25 cellular contexts compared by ENCODE assay signal in genomic region chr2:28363676-28364075, GRCh38.
"Had no signal": no experiment of that assay in that cellular context is flagged by ENCODE, and none has a peak within 500 bp of the region (broad histone marks: within the 10 kb centered on the region; RNA-seq: fewer than 3 reads in every experiment).

No MANE protein-coding gene starts in this region.

- H3K9me3 Mint-ChIP-seq: activated CD4-positive, alpha-beta T cell treated with anti-CD3 and anti-CD28 coated beads, Interleukin-2, amount 10 ng/mL, durations not matched to agents 24 days and 14 days; activated naive CD8-positive, alpha-beta T cell treated with anti-CD3 and anti-CD28 coated beads, Interleukin-2, amount 10 ng/mL, durations not matched to agents 7 days and 5 days; activated T-helper 2 cell treated with anti-CD3 and anti-CD28 coated beads, Interferon-gamma antibody, Interleukin-2, Interleukin-4, amounts not matched to agents 10 μg/mL and 5 μg/mL and 100 μg/mL, durations not matched to agents 14 hours and 24 hours and 36 hours; endodermal cell; naive B cell; neural progenitor cell had no signal

- H3K27me3 ChIP-seq: breast epithelium, esophagus squamous epithelium, gastrocnemius medialis, neural progenitor cell, ovary, upper lobe of left lung had no signal

- H3K36me3 ChIP-seq: breast epithelium, esophagus squamous epithelium, gastrocnemius medialis, neural progenitor cell, ovary, prostate gland, upper lobe of left lung had no signal

- H3K27ac Mint-ChIP-seq: activated CD4-positive, alpha-beta T cell treated with anti-CD3 and anti-CD28 coated beads, Interleukin-2, amount 10 ng/mL, durations not matched to agents 24 days and 14 days; activated CD8-positive, alpha-beta T cell treated with anti-CD3 and anti-CD28 coated beads, Interleukin-2, amount 10 ng/mL, durations not matched to agents 7 days and 5 days; activated T-helper 2 cell treated with anti-CD3 and anti-CD28 coated beads, Interferon-gamma antibody, Interleukin-2, Interleukin-4, amounts not matched to agents 10 μg/mL and 5 μg/mL and 100 μg/mL, durations not matched to agents 14 hours and 24 hours and 36 hours; endodermal cell had no signal

- H3K4me3 ChIP-seq: breast epithelium, coronary artery, esophagus squamous epithelium, gastrocnemius medialis, neural progenitor cell, ovary, prostate gland, SK-N-MC, upper lobe of left lung had no signal

- ATAC-seq: activated CD4-positive, CD25-positive, alpha-beta regulatory T cell treated with anti-CD3 and anti-CD28 coated beads, Interleukin-2, amount 50 U/mL, for 24 hours; activated CD8-positive, alpha-beta T cell treated with anti-CD3 and anti-CD28 coated beads, Interleukin-2, amount 10 ng/mL, durations not matched to agents 7 days and 5 days; gastrocnemius medialis; left colon had no signal

- H3K4me3 Mint-ChIP-seq: activated CD4-positive, alpha-beta T cell treated with anti-CD3 and anti-CD28 coated beads, Interleukin-2, amount 10 ng/mL, durations not matched to agents 24 days and 14 days; activated CD8-positive, alpha-beta T cell treated with anti-CD3 and anti-CD28 coated beads, Interleukin-2, amount 10 ng/mL, durations not matched to agents 7 days and 5 days; activated naive CD8-positive, alpha-beta T cell treated with anti-CD3 and anti-CD28 coated beads, Interleukin-2, amount 10 ng/mL, durations not matched to agents 7 days and 5 days; endodermal cell; naive B cell; neural progenitor cell had no signal

- H3K27ac ChIP-seq: breast epithelium, coronary artery, esophagus squamous epithelium, gastrocnemius medialis, neural progenitor cell, ovary, prostate gland, SK-N-MC, upper lobe of left lung, VCaP had no signal

- H3K4me2 ChIP-seq: neural progenitor cell had no signal

- DNase-seq: activated CD4-positive, alpha-beta T cell treated with anti-CD3 and anti-CD28 coated beads, Interleukin-2, amount 10 ng/mL, durations not matched to agents 24 days and 14 days; activated CD8-positive, alpha-beta T cell treated with anti-CD3 and anti-CD28 coated beads, Interleukin-2, amount 10 ng/mL, durations not matched to agents 7 days and 5 days; activated naive CD4-positive, alpha-beta T cell treated with Interleukin-2 at 50 U/mL for 16 hours; activated naive CD8-positive, alpha-beta T cell treated with anti-CD3 and anti-CD28 coated beads, Interleukin-2, amount 10 ng/mL, durations not matched to agents 7 days and 5 days; amniotic stem cell; esophagus squamous epithelium; gastrocnemius medialis; left colon; naive B cell; ovary; stimulated activated CD4-positive, alpha-beta T cell treated with anti-CD3 and anti-CD28 coated beads, Interleukin-12 subunit alpha, Interleukin-12 subunit beta, amount 100 ng/mL, for 4 hours; stimulated activated CD4-positive, alpha-beta T cell treated with anti-CD3 and anti-CD28 coated beads, Interleukin-4, amount 100 ng/mL, for 4 hours; SW 1271; T-helper 2 cell; upper lobe of left lung had no signal

- FAIRE-seq: keratinocyte had no signal

- H3K36me3 Mint-ChIP-seq: naive B cell, neural progenitor cell had no signal

- H3K9ac ChIP-seq: neural progenitor cell had no signal

- H3K9me3 ChIP-seq: breast epithelium, esophagus squamous epithelium, gastrocnemius medialis, ovary, prostate gland, upper lobe of left lung had no signal

- H3K4me1 ChIP-seq: breast epithelium, prostate gland had no signal
